Comparison of ENCODE assay signal across 8 cellular contexts in genomic region chrX:112851161-112851779, GRCh38. TPM values are rescaled to one million over a fixed set of nuclear protein-coding genes. Genes with fewer than 3 reads are reported as not detected.
A peak's percentile ranks its signal among the peaks of the same experiment; 100 is the strongest.
DNase-seq lines count a peak whose midpoint lies in the region; ATAC-seq and TF ChIP-seq lines count a peak whose summit lies in the region.

No MANE protein-coding gene starts in this region.

- no peaks in the 10 kb centered on the region for H3K36me3 Mint-ChIP-seq in activated CD8-positive, alpha-beta memory T cell treated with anti-CD3 and anti-CD28 coated beads, Interleukin-2, amount 10 ng/mL, durations not matched to agents 7 days and 5 days
- H3K36me3 Mint-ChIP-seq in stimulated activated memory B cell treated with anti-CD40 and anti-IgM and Interleukin-4, amounts not matched to agents 10 μg/mL and 1 μg/mL and 100 μg/mL, for 72 hours = no peaks in the 10 kb centered on the region

- H3K27me3 Mint-ChIP-seq in activated CD8-positive, alpha-beta memory T cell treated with anti-CD3 and anti-CD28 coated beads, Interleukin-2, amount 10 ng/mL, durations not matched to agents 7 days and 5 days = peaks cover 36% of the 10 kb centered on the region
- no peaks in the 10 kb centered on the region for H3K27me3 Mint-ChIP-seq in stimulated activated memory B cell treated with anti-CD40 and anti-IgM and Interleukin-4, amounts not matched to agents 10 μg/mL and 1 μg/mL and 100 μg/mL, for 72 hours

- peak; percentile 61 for ATAC-seq in activated CD8-positive, alpha-beta memory T cell treated with anti-CD3 and anti-CD28 coated beads, Interleukin-2, amount 10 ng/mL, durations not matched to agents 7 days and 5 days
- ATAC-seq in HG02623 (IDR thresholded peaks at IDR 0.05; ENCODE audit: unreplicated experiment) = peak; percentile 90
- ATAC-seq in stimulated activated memory B cell treated with anti-CD40 and anti-IgM and Interleukin-4, amounts not matched to agents 10 μg/mL and 1 μg/mL and 100 μg/mL, for 72 hours = peak; percentile 75

- CTCF ChIA-PET in activated CD8-positive, alpha-beta memory T cell treated with anti-CD3 and anti-CD28 coated beads, Interleukin-2, amount 10 ng/mL, durations not matched to agents 7 days and 5 days (lab: Charles Lee) = interaction anchor here (0.9 to 1.3 kb wide), 2 partner anchors 8 to 11 kb away, joined by 3 read pairs; partner anchors contain the start of gene AMOT

- H3K9me3 Mint-ChIP-seq in activated CD8-positive, alpha-beta memory T cell treated with anti-CD3 and anti-CD28 coated beads, Interleukin-2, amount 10 ng/mL, durations not matched to agents 7 days and 5 days (ENCODE audit: low read depth) = no peaks in the 10 kb centered on the region
- H3K9me3 Mint-ChIP-seq in stimulated activated memory B cell treated with anti-CD40 and anti-IgM and Interleukin-4, amounts not matched to agents 10 μg/mL and 1 μg/mL and 100 μg/mL, for 72 hours = no peaks in the 10 kb centered on the region

- H3K9me3 ChIP-seq in Peyer's patch = no peaks in the 10 kb centered on the region

- no peaks in the 10 kb centered on the region for H3K27me3 ChIP-seq in Peyer's patch

- no peak overlapping the region for H3K4me3 Mint-ChIP-seq in activated CD8-positive, alpha-beta memory T cell treated with anti-CD3 and anti-CD28 coated beads, Interleukin-2, amount 10 ng/mL, durations not matched to agents 7 days and 5 days
- peak overlapping the region; percentile 38 for H3K4me3 Mint-ChIP-seq in stimulated activated memory B cell treated with anti-CD40 and anti-IgM and Interleukin-4, amounts not matched to agents 10 μg/mL and 1 μg/mL and 100 μg/mL, for 72 hours

- TF ChIP-seq POLR2A in Peyer's patch (IDR thresholded peaks at IDR 0.05) = no peak

- no peak overlapping the region for H3K27ac Mint-ChIP-seq in activated CD8-positive, alpha-beta memory T cell treated with anti-CD3 and anti-CD28 coated beads, Interleukin-2, amount 10 ng/mL, durations not matched to agents 7 days and 5 days
- peak overlapping the region; percentile 57 for H3K27ac Mint-ChIP-seq in stimulated activated memory B cell treated with anti-CD40 and anti-IgM and Interleukin-4, amounts not matched to agents 10 μg/mL and 1 μg/mL and 100 μg/mL, for 72 hours

- no peaks in the 10 kb centered on the region for H3K36me3 ChIP-seq in Peyer's patch

- H3K27ac ChIP-seq in Peyer's patch = no peak overlapping the region

- DNase-seq in activated CD8-positive, alpha-beta memory T cell treated with anti-CD3 and anti-CD28 coated beads, Interleukin-2, amount 10 ng/mL, durations not matched to agents 7 days and 5 days = peak; percentile 41
- no peak for DNase-seq in activated CD8-positive, alpha-beta memory T cell treated with anti-CD3 and anti-CD28 coated beads, Interleukin-2, amount 50 U/mL, for 48 hours
- DNase-seq in NCI-H146 treated with DMSO at 0.1 percent for 48 hours (lab: John Stamatoyannopoulos, UW; ENCODE audit: unreplicated experiment) (peak; percentile 2), Peyer's patch (no peak)
- no peak for DNase-seq in stimulated activated CD4-positive, alpha-beta T cell treated with anti-CD3 and anti-CD28 coated beads, Interleukin-1b, Interleukin-23, amount 100 ng/mL, for 48 hours
- DNase-seq in stimulated activated CD4-positive, alpha-beta T cell treated with anti-CD3 and anti-CD28 coated beads, Interleukin-2, amount 100 ng/mL, for 48 hours = no peak

- H3K4me3 ChIP-seq in Peyer's patch = no peak overlapping the region

- H3K4me1 ChIP-seq in Peyer's patch = no peaks in the 10 kb centered on the region

- TF ChIP-seq CTCF in Peyer's patch (IDR thresholded peaks at IDR 0.05) = no peak

- peaks cover 20% of the 10 kb centered on the region for H3K4me1 Mint-ChIP-seq in activated CD8-positive, alpha-beta memory T cell treated with anti-CD3 and anti-CD28 coated beads, Interleukin-2, amount 10 ng/mL, durations not matched to agents 7 days and 5 days
- peaks cover 27% of the 10 kb centered on the region for H3K4me1 Mint-ChIP-seq in stimulated activated memory B cell treated with anti-CD40 and anti-IgM and Interleukin-4, amounts not matched to agents 10 μg/mL and 1 μg/mL and 100 μg/mL, for 72 hours

RNA-seq across cellular contexts. Expression of gene AMOT, which starts 10.6 kb away (rescaled TPM):
- under 1 TPM; 0.28 to 0.38 TPM for total RNA-seq in activated CD8-positive, alpha-beta memory T cell treated with anti-CD3 and anti-CD28 coated beads, Interleukin-2, amount 10 ng/mL, durations not matched to agents 7 days and 5 days
- 10 to 100 TPM in 3 of 4 donors, 1 to 10 TPM in 1; 8.3 to 43.8 (median 18.0) TPM for total RNA-seq in Peyer's patch

Comparison
In these comparisons a context has a peak if more than half of its experiments do, and no peak if none do; other contexts are left out.
1. DNase-seq: peak in activated CD8-positive, alpha-beta memory T cell treated with anti-CD3 and anti-CD28 coated beads, Interleukin-2, amount 10 ng/mL, durations not matched to agents 7 days and 5 days (single experiment) and NCI-H146 treated with DMSO at 0.1 percent for 48 hours (single experiment); none in activated CD8-positive, alpha-beta memory T cell treated with anti-CD3 and anti-CD28 coated beads, Interleukin-2, amount 50 U/mL, for 48 hours (single experiment), stimulated activated CD4-positive, alpha-beta T cell treated with anti-CD3 and anti-CD28 coated beads, Interleukin-1b, Interleukin-23, amount 100 ng/mL, for 48 hours (single experiment), Peyer's patch (0 of 3) and stimulated activated CD4-positive, alpha-beta T cell treated with anti-CD3 and anti-CD28 coated beads, Interleukin-2, amount 100 ng/mL, for 48 hours (0 of 2).
2. RNA of gene AMOT, which starts 10.6 kb away (total RNA-seq): 8.3 to 43.8 TPM in Peyer's patch; 0.28 to 0.38 TPM in activated CD8-positive, alpha-beta memory T cell treated with anti-CD3 and anti-CD28 coated beads, Interleukin-2, amount 10 ng/mL, durations not matched to agents 7 days and 5 days; every median in the first group is over 4 times any median in the second.
3. Peak in every context shown above with its lines, with median percentiles within 50 percentile points of each other: ATAC-seq.